In the genomic region with DNA sequence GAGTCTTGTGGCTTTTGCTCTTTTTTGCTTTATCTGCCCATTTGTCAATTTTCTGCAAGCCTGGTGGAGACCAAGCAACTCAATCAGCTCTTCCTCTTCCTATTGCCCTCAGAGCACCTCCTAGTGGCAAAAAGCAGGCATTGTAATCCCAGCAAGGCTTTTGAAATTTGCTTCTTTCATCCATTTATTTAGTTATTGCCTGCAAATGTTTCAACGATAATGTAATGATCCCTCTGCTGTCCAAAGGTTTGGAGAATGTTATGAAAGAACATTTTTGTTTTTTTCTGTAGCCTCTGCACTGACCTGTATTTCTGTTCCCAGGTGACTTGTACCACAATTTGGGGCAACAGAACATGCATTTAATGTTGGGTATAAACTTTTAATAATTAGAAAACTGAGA, we compare ENCODE assay signal across 8 cellular contexts.
DNase-seq lines count a peak whose midpoint lies in the region; ATAC-seq and TF ChIP-seq lines count a peak whose summit lies in the region.

No MANE protein-coding gene starts in this region.

- H3K27ac ChIP-seq in body of pancreas (no peak overlapping the region), neural cell (ENCODE audit: low read length) (no peak overlapping the region)

- H2AFZ ChIP-seq in neural cell (ENCODE audit: low read depth, low read length), result no peak overlapping the region

- DNase-seq in DMS 273 (lab: John Stamatoyannopoulos, UW; ENCODE audit: unreplicated experiment) (peak; percentile 61), DMS 273 treated with DMSO at 0.1 percent for 48 hours (lab: John Stamatoyannopoulos, UW) (no peak), NAMALWA (ENCODE audit: low spot score) (peak; percentile 67), body of pancreas (peak in 2 of 4 donors; percentile 13), midbrain (lab: John Stamatoyannopoulos, UW) (no peak)
- DNase-seq in activated effector memory CD4-positive, alpha-beta T cell treated with anti-CD3 and anti-CD28 coated beads, Interleukin-2, amount 50 U/mL, for 16 hours, result no peak

- H3K4me3 ChIP-seq in body of pancreas, result no peak overlapping the region
- H3K4me3 ChIP-seq in neural cell (ENCODE audit: low read length), result no peak overlapping the region

- H3K36me3 ChIP-seq in body of pancreas (replicated peaks in 1 of 2; ENCODE audit: insufficient read depth in 1 of 2, low read depth in 2 of 2) (no peaks in the 10 kb centered on the region), neural cell (ENCODE audit: insufficient read depth, low read length) (no peaks in the 10 kb centered on the region)

- no peaks in the 10 kb centered on the region for H3K27me3 ChIP-seq in body of pancreas
- H3K27me3 ChIP-seq in neural cell (ENCODE audit: insufficient read depth, low read depth, low read length), result no peaks in the 10 kb centered on the region

- TF ChIP-seq CTCF in body of pancreas (IDR thresholded peaks at IDR 0.05), result peak; percentile 37 to 62 (median 57)
- TF ChIP-seq CTCF in neural cell (IDR thresholded peaks at IDR 0.05; ENCODE audit: poor library complexity, severe bottlenecking), result peak; percentile 35

- no peaks in the 10 kb centered on the region for H4K20me1 ChIP-seq in neural cell (ENCODE audit: insufficient read depth)

- WGBS in body of pancreas, 2 donors, result 8 to 13% methylated on average over 1 of the region's 1 CpG

- ATAC-seq in GM19324 (IDR thresholded peaks at IDR 0.05; ENCODE audit: low FRiP score, unreplicated experiment) (peak; percentile 56), body of pancreas (no peak)

- H3K4me2 ChIP-seq in neural cell (ENCODE audit: low read length), result no peak overlapping the region

- no peak for TF ChIP-seq RAD21 in neural cell (conservative IDR thresholded peaks at IDR 0.05)

- no peaks in the 10 kb centered on the region for H3F3A ChIP-seq in neural cell (ENCODE audit: insufficient read depth, low read length, poor library complexity, severe bottlenecking)

- no peak for TF ChIP-seq EP300 in neural cell (conservative IDR thresholded peaks at IDR 0.05; ENCODE audit: poor library complexity, severe bottlenecking)

- intact Hi-C loops in body of pancreas (cut with DNase I), result no loop called here

- no peaks in the 10 kb centered on the region for H3K4me1 ChIP-seq in body of pancreas

- H3K9me3 ChIP-seq in body of pancreas, result no peaks in the 10 kb centered on the region
- no peaks in the 10 kb centered on the region for H3K9me3 ChIP-seq in neural cell (ENCODE audit: low read length)

- no peak for TF ChIP-seq POLR2A in body of pancreas (IDR thresholded peaks at IDR 0.05)

- no peaks in the 10 kb centered on the region for H3K9me2 ChIP-seq in neural cell (ENCODE audit: insufficient read depth, low read length)

- H3K9ac ChIP-seq in neural cell (ENCODE audit: low read length), result no peak overlapping the region

- H3K79me2 ChIP-seq in neural cell (replicated peaks; ENCODE audit: insufficient read depth, low read length), result no peaks in the 10 kb centered on the region

TF ChIP-seq in neural cell, 6 proteins besides CTCF, POLR2A, EP300 and RAD21:
- TF ChIP-seq POLR2AphosphoS5 (IDR thresholded peaks at IDR 0.05) (no peak), SMC3 (conservative IDR thresholded peaks at IDR 0.05; ENCODE audit: poor library complexity) (no peak), TAF1 (IDR thresholded peaks at IDR 0.05; ENCODE audit: low read depth) (no peak), MXI1 (conservative IDR thresholded peaks at IDR 0.05; ENCODE audit: poor library complexity, severe bottlenecking) (no peak), REST (IDR thresholded peaks at IDR 0.05; ENCODE audit: borderline replicate concordance) (no peak), EZH2 (IDR thresholded peaks at IDR 0.05; ENCODE audit: borderline replicate concordance, insufficient read depth, low read length, poor library complexity, severe bottlenecking) (no peak)

Comparison
In these comparisons a context has a peak if more than half of its experiments do, and no peak if none do; other contexts are left out.
1. DNase-seq: peak in DMS 273 (single experiment) and NAMALWA (single experiment); none in DMS 273 treated with DMSO at 0.1 percent for 48 hours (single experiment), midbrain (single experiment) and activated effector memory CD4-positive, alpha-beta T cell treated with anti-CD3 and anti-CD28 coated beads, Interleukin-2, amount 50 U/mL, for 16 hours (single experiment).